Comparison of ENCODE assay signal across 8 cellular contexts in genomic region chr7:7157177-7157886, GRCh38. TPM values are rescaled to one million over a fixed set of nuclear protein-coding genes. Genes with fewer than 3 reads are reported as not detected.
DNase-seq lines count a peak whose midpoint lies in the region; ATAC-seq and TF ChIP-seq lines count a peak whose summit lies in the region.

No MANE protein-coding gene starts in this region.

- DNase-seq in CD8-positive, alpha-beta memory T cell = peak; percentile 13 to 84 (median 75)
- peak in 47 of 76 experiments; percentile 4 to 73 (median 36) for DNase-seq in HUDEP-2 (lab: John Stamatoyannopoulos, UW; ENCODE audit: unreplicated experiment in 76 of 76)
- peak; percentile 90 for DNase-seq in activated CD4-positive, alpha-beta T cell treated with anti-CD3 and anti-CD28 coated beads, Interleukin-2, amount 10 ng/mL, durations not matched to agents 24 days and 14 days
- DNase-seq in erythroblast (lab: John Stamatoyannopoulos, UW) = peak; percentile 23 to 25
- DNase-seq in stimulated activated CD8-positive, alpha-beta memory T cell treated with anti-CD3 and anti-CD28 coated beads, Interleukin-4, amount 100 ng/mL, for 4 hours (ENCODE audit: low read depth in 2 of 2, low spot score in 1 of 2) = peak; percentile 8
- no peak for DNase-seq in AML-193 (lab: John Stamatoyannopoulos, UW)
- no peak for DNase-seq in NCI-H2171 treated with DMSO at 0.1 percent for 48 hours (lab: John Stamatoyannopoulos, UW)

- peaks cover 51 to 59% (median 57%) of the 10 kb centered on the region in 3 donors for H3K4me1 Mint-ChIP-seq in CD8-positive, alpha-beta memory T cell
- H3K4me1 Mint-ChIP-seq in activated CD4-positive, alpha-beta T cell treated with anti-CD3 and anti-CD28 coated beads, Interleukin-2, amount 10 ng/mL, durations not matched to agents 24 days and 14 days = peaks cover 46% of the 10 kb centered on the region

- H3K27me3 ChIP-seq in CD8-positive, alpha-beta memory T cell (ENCODE audit: insufficient read depth, low read length, poor library complexity, severe bottlenecking) = no peaks in the 10 kb centered on the region

- peak overlapping the region; percentile 52 for H3K4me3 ChIP-seq in CD8-positive, alpha-beta memory T cell (ENCODE audit: low read length)

- peaks cover 1 to 19% (median 8%) of the 10 kb centered on the region in 3 donors for H3K36me3 Mint-ChIP-seq in CD8-positive, alpha-beta memory T cell
- H3K36me3 Mint-ChIP-seq in activated CD4-positive, alpha-beta T cell treated with anti-CD3 and anti-CD28 coated beads, Interleukin-2, amount 10 ng/mL, durations not matched to agents 24 days and 14 days (ENCODE audit: low read depth) = peaks cover 19% of the 10 kb centered on the region

- H3K36me3 ChIP-seq in CD8-positive, alpha-beta memory T cell (ENCODE audit: insufficient read depth, low read length) = no peaks in the 10 kb centered on the region

- H3K27ac ChIP-seq in CD8-positive, alpha-beta memory T cell (ENCODE audit: low read depth, low read length) = peak overlapping the region; percentile 13

- peak overlapping the region; percentile 70 to 86 (median 79) for H3K4me3 Mint-ChIP-seq in CD8-positive, alpha-beta memory T cell
- H3K4me3 Mint-ChIP-seq in activated CD4-positive, alpha-beta T cell treated with anti-CD3 and anti-CD28 coated beads, Interleukin-2, amount 10 ng/mL, durations not matched to agents 24 days and 14 days = peak overlapping the region; percentile 80

- H3K4me1 ChIP-seq in CD8-positive, alpha-beta memory T cell (ENCODE audit: insufficient read depth, low read length) = peaks cover 48% of the 10 kb centered on the region

- ATAC-seq in GM21515 (IDR thresholded peaks at IDR 0.05; ENCODE audit: unreplicated experiment) = peak; percentile 85

- no peaks in the 10 kb centered on the region for H3K9me3 ChIP-seq in CD8-positive, alpha-beta memory T cell (ENCODE audit: low read length)

- CTCF ChIA-PET in CD8-positive, alpha-beta memory T cell (lab: Charles Lee) = interaction anchor here (1.3 to 2.1 kb wide), 5 partner anchors 21 to 53 kb away, joined by 3 to 11 read pairs (median 4); partner anchors contain the start of gene C1GALT1

- intact Hi-C loops in activated CD4-positive, alpha-beta T cell treated with anti-CD3 and anti-CD28 coated beads, Interleukin-2, amount 10 ng/mL, durations not matched to agents 24 days and 14 days (cut with micrococcal nuclease) = loop anchor here (1.0 to 5.0 kb wide), 2 partner anchors 25 to 410 kb away; partner anchors contain the start of genes C1GALT1 and MIOS

- H3K9me3 Mint-ChIP-seq in CD8-positive, alpha-beta memory T cell = peaks cover 0 to 8% (median 3%) of the 10 kb centered on the region in 5 donors
- peaks cover 25% of the 10 kb centered on the region for H3K9me3 Mint-ChIP-seq in activated CD4-positive, alpha-beta T cell treated with anti-CD3 and anti-CD28 coated beads, Interleukin-2, amount 10 ng/mL, durations not matched to agents 24 days and 14 days

- peak; percentile 44 for TF ChIP-seq POLR2A in erythroblast (IDR thresholded peaks at IDR 0.05; ENCODE audit: low read length)

- POLR2A ChIA-PET in CD8-positive, alpha-beta memory T cell (lab: Charles Lee) = interaction anchor here (0.6 to 1.9 kb wide), 3 partner anchors 24 to 70 kb away, joined by 3 to 17 read pairs (median 4); partner anchors contain the start of gene C1GALT1

- no peaks in the 10 kb centered on the region for H3K27me3 Mint-ChIP-seq in CD8-positive, alpha-beta memory T cell
- no peaks in the 10 kb centered on the region for H3K27me3 Mint-ChIP-seq in activated CD4-positive, alpha-beta T cell treated with anti-CD3 and anti-CD28 coated beads, Interleukin-2, amount 10 ng/mL, durations not matched to agents 24 days and 14 days

- H3K27ac Mint-ChIP-seq in CD8-positive, alpha-beta memory T cell = peak overlapping the region; percentile 62 to 94 (median 82)
- peak overlapping the region; percentile 83 for H3K27ac Mint-ChIP-seq in activated CD4-positive, alpha-beta T cell treated with anti-CD3 and anti-CD28 coated beads, Interleukin-2, amount 10 ng/mL, durations not matched to agents 24 days and 14 days

RNA-seq across cellular contexts. Expression of gene C1GALT1, which starts 25.0 kb away (rescaled TPM):
- 10 to 100 TPM; 40.4 to 40.7 TPM for total RNA-seq in CD8-positive, alpha-beta memory T cell
- polyA plus RNA-seq in CD8-positive, alpha-beta memory T cell = 53.4 TPM
- 37.2 and 39.3 TPM in 2 replicates for total RNA-seq in activated CD4-positive, alpha-beta T cell treated with anti-CD3 and anti-CD28 coated beads, Interleukin-2, amount 10 ng/mL, durations not matched to agents 24 days and 14 days

Comparison
In these comparisons a context has a peak if more than half of its experiments do, and no peak if none do; other contexts are left out.
1. DNase-seq: peak in CD8-positive, alpha-beta memory T cell (5 of 5), HUDEP-2 (47 of 76), activated CD4-positive, alpha-beta T cell treated with anti-CD3 and anti-CD28 coated beads, Interleukin-2, amount 10 ng/mL, durations not matched to agents 24 days and 14 days (single experiment), erythroblast (2 of 2) and stimulated activated CD8-positive, alpha-beta memory T cell treated with anti-CD3 and anti-CD28 coated beads, Interleukin-4, amount 100 ng/mL, for 4 hours (2 of 2); none in AML-193 (0 of 2) and NCI-H2171 treated with DMSO at 0.1 percent for 48 hours (single experiment).